Comparison of ENCODE assay signal across 10 cellular contexts in genomic region chr11:59240322-59240721, GRCh38. TPM values are rescaled to one million over a fixed set of nuclear protein-coding genes. Genes with fewer than 3 reads are reported as not detected.
"Had no signal": no experiment of that assay in that cellular context is flagged by ENCODE, and none has a peak within 500 bp of the region (broad histone marks: within the 10 kb centered on the region; RNA-seq: fewer than 3 reads in every experiment).

No MANE protein-coding gene starts in this region.

- H3K4me3 ChIP-seq: GM23338, K562 had no signal

- DNase-seq: H9, HCEC 1CT, HFFc6, IMR-90, KG1 had no signal

- FAIRE-seq: H1, H54, HTR-8/SVneo, K562 had no signal

- ATAC-seq: GM23338, K562 had no signal

- H3K4me2 ChIP-seq: GM23338 had no signal

RNA-seq across cellular contexts. Expression of gene MPEG1, which starts 27.6 kb away (rescaled TPM):
- polyA plus RNA-seq: GM23338, H1, IMR-90, K562 had no signal
